Comparison of ENCODE assay signal across 8 cellular contexts in the genomic region with DNA sequence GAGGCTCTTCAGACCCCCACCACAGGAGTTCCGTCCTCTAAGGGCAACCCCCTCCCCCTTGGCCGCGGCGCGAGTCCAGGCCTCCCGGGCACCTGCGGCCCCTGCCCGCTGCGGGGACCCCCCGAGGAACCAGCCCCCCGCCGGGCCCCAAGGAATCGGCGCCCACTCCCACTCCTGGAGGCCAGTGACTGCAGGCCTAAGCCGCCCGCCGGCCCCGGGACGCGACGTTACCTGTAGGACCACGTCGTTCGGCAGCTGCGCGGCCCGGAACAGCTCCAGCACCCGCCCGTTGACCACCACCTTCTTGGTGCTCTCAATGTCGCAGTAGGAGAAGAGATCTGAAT. TPM values are rescaled to one million over a fixed set of nuclear protein-coding genes. Genes with fewer than 3 reads are reported as not detected.
A peak's percentile ranks its signal among the peaks of the same experiment; 100 is the strongest.
DNase-seq lines count a peak whose midpoint lies in the region; ATAC-seq and TF ChIP-seq lines count a peak whose summit lies in the region.

No MANE protein-coding gene starts in this region.

- H3K36me3 ChIP-seq in GM06990 (ENCODE audit: control insufficient read depth, insufficient read depth, low read length) (no peaks in the 10 kb centered on the region), mammary epithelial cell (ENCODE audit: insufficient read depth, low read length) (no peaks in the 10 kb centered on the region), lung (ENCODE audit: control insufficient read depth in 2 of 2, insufficient read depth in 2 of 2, low read length in 2 of 2) (no peaks in the 10 kb centered on the region), vagina (no peaks in the 10 kb centered on the region)

- peaks cover 58% of the 10 kb centered on the region for H3K79me2 ChIP-seq in mammary epithelial cell (ENCODE audit: insufficient read depth, low read length)

- DNase-seq in GM06990 (ENCODE audit: extremely low read depth, insufficient read length) (no peak), mammary epithelial cell (peak; percentile 30), lung (ENCODE audit: low spot score) (no peak), vagina (ENCODE audit: extremely low spot score in 2 of 2) (no peak)

- no peaks in the 10 kb centered on the region for H3K27me3 ChIP-seq in GM06990 (replicated peaks; ENCODE audit: control insufficient read depth, insufficient read depth, low read length)
- H3K27me3 ChIP-seq in mammary epithelial cell (ENCODE audit: insufficient read depth, low read length) = no peaks in the 10 kb centered on the region
- no peaks in the 10 kb centered on the region for H3K27me3 ChIP-seq in lung (ENCODE audit: control insufficient read depth, insufficient read depth)
- no peaks in the 10 kb centered on the region for H3K27me3 ChIP-seq in vagina

- no peaks in the 10 kb centered on the region for H3K9me3 ChIP-seq in mammary epithelial cell (replicated peaks; ENCODE audit: insufficient read depth, low read length)
- H3K9me3 ChIP-seq in lung (ENCODE audit: control insufficient read depth in 2 of 2, insufficient read depth in 1 of 2, low read length in 1 of 2) = no peaks in the 10 kb centered on the region
- H3K9me3 ChIP-seq in vagina = no peaks in the 10 kb centered on the region

- TF ChIP-seq POLR2A in vagina (IDR thresholded peaks at IDR 0.05) = no peak

- peak overlapping the region; percentile 85 for H3K27ac ChIP-seq in mammary epithelial cell (ENCODE audit: insufficient read depth, low read depth, low read length)
- H3K27ac ChIP-seq in lung (ENCODE audit: low read depth in 1 of 2, low read length in 1 of 2) = peak overlapping the region; percentile 91 to 94
- H3K27ac ChIP-seq in vagina = peak overlapping the region; percentile 84

- H3K9ac ChIP-seq in mammary epithelial cell (ENCODE audit: insufficient read depth, low read length) = peak overlapping the region; percentile 96

- in situ Hi-C loops in mammary epithelial cell (cut with MboI; ENCODE audit: low sequenced_read_pairs in 2 of 2) = loop anchor here (5.0 kb wide), 1 partner anchor 170 kb away; no protein-coding TSS in a partner anchor

- intact Hi-C loops in mammary epithelial cell (cut with micrococcal nuclease) = loop anchor here (2.0 to 5.0 kb wide), 3 partner anchors 42 to 150 kb away; a partner anchor contains a TSS
- intact Hi-C loops in vagina (cut with DNase I) = loop anchor here (5.0 kb wide), 1 partner anchor 170 kb away; no protein-coding TSS in a partner anchor

- peak overlapping the region; percentile 99 for H2AFZ ChIP-seq in mammary epithelial cell (ENCODE audit: low read depth, low read length)

- H3K4me1 ChIP-seq in mammary epithelial cell (ENCODE audit: insufficient read depth, low read length) (peaks cover 25% of the 10 kb centered on the region), lung (ENCODE audit: control insufficient read depth in 2 of 2, insufficient read depth in 2 of 2, low read length in 2 of 2) (peaks cover 4 to 20% of the 10 kb centered on the region in 2 donors), vagina (peaks cover 44% of the 10 kb centered on the region)

- BruUV-seq in mammary epithelial cell (replicated peaks; lab: Mats Ljungman, UMichigan) = no TSS peak

- no peaks in the 10 kb centered on the region for H4K20me1 ChIP-seq in mammary epithelial cell (ENCODE audit: insufficient read depth, low read length)

- H3K4me3 ChIP-seq in GM06990 (replicated peaks; ENCODE audit: low read depth, low read length) (peak overlapping the region; percentile 88), mammary epithelial cell (replicated peaks in 1 of 3; ENCODE audit: insufficient read depth in 1 of 3, low read depth in 2 of 3, low read length in 3 of 3) (peak overlapping the region; percentile 94 to 99 (median 95)), lung (peak overlapping the region; percentile 97), vagina (peak overlapping the region; percentile 77 to 87)

- WGBS in mammary epithelial cell (ENCODE audit: low coverage, missing lambda C conversion rate) = no CpG with 5 or more reads among the region's 30 CpGs
- 0 to 1% methylated on average over 30 of the region's 30 CpGs for WGBS in lung, 2 donors

- peak; percentile 4 for ATAC-seq in HG03442 (IDR thresholded peaks at IDR 0.05; ENCODE audit: unreplicated experiment)
- no peak for ATAC-seq in lung (ENCODE audit: insufficient read depth, low FRiP score)
- no peak for ATAC-seq in HG02852 (IDR thresholded peaks at IDR 0.05; ENCODE audit: unreplicated experiment)
- no peak for ATAC-seq in GM19467 (IDR thresholded peaks at IDR 0.05; ENCODE audit: unreplicated experiment)
- no peak for ATAC-seq in GM21390 (IDR thresholded peaks at IDR 0.05; ENCODE audit: unreplicated experiment)

- dilution Hi-C loops in mammary epithelial cell (cut with HindIII; ENCODE audit: low sequenced_read_pairs) = no loop called here

- peak overlapping the region; percentile 90 for H3K4me2 ChIP-seq in mammary epithelial cell (ENCODE audit: insufficient read depth, low read depth, low read length)

- TF ChIP-seq CTCF in GM06990 (IDR thresholded peaks at IDR 0.05; ENCODE audit: insufficient read depth, low read length, poor library complexity, severe bottlenecking) (no peak), mammary epithelial cell (conservative IDR thresholded peaks at IDR 0.05 in 1 of 2, IDR thresholded peaks at IDR 0.05 in 1 of 2; ENCODE audit: extremely low read depth in 1 of 2, insufficient read depth in 1 of 2, low read depth in 1 of 2, low read length in 2 of 2) (no peak), lung (IDR thresholded peaks at IDR 0.05; ENCODE audit: control extremely low read depth, extremely low read depth) (no peak), vagina (IDR thresholded peaks at IDR 0.05) (no peak)

- CTCF ChIA-PET in mammary epithelial cell (lab: Charles Lee; ENCODE audit: low non-redundant PET) = interaction anchor here (0.6 kb wide), 1 partner anchor 171 kb away, joined by 5 read pairs; no protein-coding TSS in a partner anchor

RNA-seq across cellular contexts. Expression of a gene that starts 0.8 kb away (rescaled TPM):
- total RNA-seq in mammary epithelial cell (10 to 100 TPM; 39.5 to 55.8 TPM), lung (10 to 100 TPM; 34.9 to 68.2 TPM), vagina (96.5 TPM)
- polyA plus RNA-seq in mammary epithelial cell (45.8 TPM), lung (10 to 100 TPM; 13.5 to 16.8 TPM)
- 55.7 TPM for polyA minus RNA-seq in mammary epithelial cell

RNA-seq across cellular contexts. Expression of a gene that starts 41.3 kb away (rescaled TPM):
- 10 to 100 TPM; 42.5 to 50.4 TPM for total RNA-seq in mammary epithelial cell
- 65.2 TPM for polyA plus RNA-seq in mammary epithelial cell
- 9.5 TPM for polyA minus RNA-seq in mammary epithelial cell
- total RNA-seq in lung = 10 to 100 TPM; 19.8 to 33.4 TPM
- 10 to 100 TPM; 47.6 to 91.9 TPM for polyA plus RNA-seq in lung
- 14.0 TPM for total RNA-seq in vagina
